In genomic region chr1:50968884-50969610, GRCh38 we compare ENCODE assay signal across 1 cellular context.
TF ChIP-seq lines count a peak whose summit lies in the region.

No MANE protein-coding gene starts in this region.

TF ChIP-seq in K562, 482 proteins besides CTCF, POLR2A, EP300 and RAD21 (continued from another document and continues in another):
- TF ChIP-seq CHD7 (IDR thresholded peaks at IDR 0.05; ENCODE audit: low read depth, low read length) (no peak), NFIC (IDR thresholded peaks at IDR 0.05) (no peak), TBL1XR1 (IDR thresholded peaks at IDR 0.05; ENCODE audit: low read length in 2 of 2) (0 out of 4 replicates have a peak, but pooled peaks of 1 of the 2 experiments have one; percentile 4), ZNF699 (CRISPR knock-in tag; IDR thresholded peaks at IDR 0.05; ENCODE audit: insufficient replicate concordance) (no peak), ZNF518B (CRISPR knock-in tag; IDR thresholded peaks at IDR 0.05) (no peak), LARP7 (IDR thresholded peaks at IDR 0.05) (0 out of 2 replicates have a peak, but pooled peaks have one; percentile 24), SMC3 (conservative IDR thresholded peaks at IDR 0.05; ENCODE audit: insufficient read depth, low read depth, low read length) (no peak; the same call in 1 of the 2 replicates), U2AF1 (optimal IDR thresholded peaks at IDR 0.05; ENCODE audit: low read depth, low read length) (peak; percentile 18), SIN3B (IDR thresholded peaks at IDR 0.05; ENCODE audit: low read depth) (peak; percentile 43), SMARCB1 (IDR thresholded peaks at IDR 0.05; ENCODE audit: insufficient read length, low read depth) (no peak), TAF1 (IDR thresholded peaks at IDR 0.05; ENCODE audit: control insufficient read depth, extremely low read depth, insufficient read depth, low read length, severe bottlenecking) (peak; percentile 59), USF2 (CRISPR knock-in tag; IDR thresholded peaks at IDR 0.05) (no peak), NCOA1 (IDR thresholded peaks at IDR 0.05; ENCODE audit: low read depth) (no peak), KLF1 (tag; IDR thresholded peaks at IDR 0.05) (0 out of 2 replicates have a peak, but pooled peaks have one; percentile 21), GTF2B (IDR thresholded peaks at IDR 0.05; ENCODE audit: extremely low read depth, insufficient read length) (no peak), GTF2F1 (IDR thresholded peaks at IDR 0.05; ENCODE audit: low read depth, low read length) (no peak), ZNF24 (IDR thresholded peaks at IDR 0.05) (no peak), HNRNPLL (IDR thresholded peaks at IDR 0.05; ENCODE audit: low read depth, low read length, poor library complexity, severe bottlenecking) (no peak), ETV1 (tag; conservative IDR thresholded peaks at IDR 0.05; ENCODE audit: low read depth) (0 out of 2 replicates have a peak, but pooled peaks have one; percentile 5), ELF2 (CRISPR knock-in tag; IDR thresholded peaks at IDR 0.05) (no peak), NR2C2 (CRISPR knock-in tag; IDR thresholded peaks at IDR 0.05) (0 out of 2 replicates have a peak, but pooled peaks have one; percentile 45), NR2C2 (tag; IDR thresholded peaks at IDR 0.05) (no peak), GATA2 (CRISPR knock-in tag; IDR thresholded peaks at IDR 0.05) (peak; percentile 41; the same call in 1 of the 2 replicates), NR4A1 (CRISPR knock-in tag; IDR thresholded peaks at IDR 0.05) (no peak), NR4A1 (tag; IDR thresholded peaks at IDR 0.05) (no peak), ETV5 (CRISPR knock-in tag; IDR thresholded peaks at IDR 0.05; ENCODE audit: low read depth) (peak; percentile 64), ZBTB11 (CRISPR knock-in tag; IDR thresholded peaks at IDR 0.05) (0 out of 6 replicates have a peak, but pooled peaks of 1 of the 3 experiments have one; percentile 14), CREB5 (CRISPR knock-in tag; IDR thresholded peaks at IDR 0.05) (no peak), ZBED1 (IDR thresholded peaks at IDR 0.05) (peak; percentile 72; the same call in 1 of the 2 replicates), CC2D1A (IDR thresholded peaks at IDR 0.05) (peak; percentile 34; the same call in 1 of the 2 replicates), CCNT2 (IDR thresholded peaks at IDR 0.05; ENCODE audit: borderline replicate concordance, extremely low read depth, insufficient read length, low read depth, low read length) (peak; percentile 50), ZNF274 (IDR thresholded peaks at IDR 0.05; ENCODE audit: borderline replicate concordance, low read depth, low read length) (no peak), HBP1 (CRISPR knock-in tag; IDR thresholded peaks at IDR 0.05) (peak; percentile 87; the same call in 1 of the 2 replicates), ZNF282 (CRISPR knock-in tag; IDR thresholded peaks at IDR 0.05) (no peak; the same call in 1 of the 2 replicates), PHF8 (IDR thresholded peaks at IDR 0.05; ENCODE audit: borderline replicate concordance, low read length) (peak; percentile 25), EGR1 (conservative IDR thresholded peaks at IDR 0.05) (0 out of 2 replicates have a peak, but pooled peaks have one; percentile 28), NFYB (IDR thresholded peaks at IDR 0.05; ENCODE audit: extremely low read depth, insufficient read length) (no peak), MCM5 (IDR thresholded peaks at IDR 0.05; ENCODE audit: low read depth) (no peak)
